Comparison of ENCODE assay signal across 9 cellular contexts in genomic region chrX:110418220-110418856, GRCh38. TPM values are rescaled to one million over a fixed set of nuclear protein-coding genes. Genes with fewer than 3 reads are reported as not detected.
DNase-seq lines count a peak whose midpoint lies in the region; ATAC-seq and TF ChIP-seq lines count a peak whose summit lies in the region.
"Had no signal": no experiment of that assay in that cellular context is flagged by ENCODE, and none has a peak within 500 bp of the region (broad histone marks: within the 10 kb centered on the region; RNA-seq: fewer than 3 reads in every experiment).

No MANE protein-coding gene starts in this region.

- no peaks in the 10 kb centered on the region for H3K36me3 ChIP-seq in effector memory CD4-positive, alpha-beta T cell (ENCODE audit: control insufficient read depth, insufficient read depth, low read length)

- TF ChIP-seq CTCF in nephron (IDR thresholded peaks at IDR 0.05; ENCODE audit: unreplicated experiment in 3 of 3), result peak; percentile 64 to 72 (median 66)

- H3K27ac ChIP-seq in effector memory CD4-positive, alpha-beta T cell (ENCODE audit: insufficient read depth, low read length, poor library complexity, severe bottlenecking), result no peak overlapping the region

- peak overlapping the region; percentile 94 to 98 (median 95) for H3K27ac Mint-ChIP-seq in nephron
- H3K27ac Mint-ChIP-seq: IgD-negative memory B cell had no signal

- H3K9me3 ChIP-seq in effector memory CD4-positive, alpha-beta T cell (ENCODE audit: control insufficient read depth, low read length), result no peaks in the 10 kb centered on the region

- DNase-seq in GM03348 (ENCODE audit: low spot score) (peak; percentile 66), NCI-H2107 (lab: John Stamatoyannopoulos, UW) (peak; percentile 45), dedifferentiated amniotic fluid mesenchymal stem cell (ENCODE audit: extremely low spot score) (peak; percentile 73), left lobe of liver (ENCODE audit: low spot score) (no peak), GDM1 (lab: John Stamatoyannopoulos, UW) (no peak)
- DNase-seq in activated CD4-positive, alpha-beta T cell treated with anti-CD3 and anti-CD28 coated beads for 48 hours, result no peak
- DNase-seq in effector memory CD4-positive, alpha-beta T cell, result no peak

- ATAC-seq in left lobe of liver, result no peak

- no peaks in the 10 kb centered on the region for H3K27me3 ChIP-seq in effector memory CD4-positive, alpha-beta T cell (replicated peaks; ENCODE audit: control insufficient read depth, insufficient read depth, low read length, poor library complexity, severe bottlenecking)

- no peak overlapping the region for H3K4me3 ChIP-seq in effector memory CD4-positive, alpha-beta T cell (ENCODE audit: insufficient read depth, low read depth, low read length, poor library complexity, severe bottlenecking)

- peak overlapping the region; percentile 45 to 71 (median 56) for H3K4me3 Mint-ChIP-seq in nephron

- peaks cover 63% of the 10 kb centered on the region for H3K4me1 Mint-ChIP-seq in nephron

- no peaks in the 10 kb centered on the region for H3K36me3 Mint-ChIP-seq in nephron (ENCODE audit: low read depth)
- H3K36me3 Mint-ChIP-seq: IgD-negative memory B cell had no signal

- H3K4me1 ChIP-seq in effector memory CD4-positive, alpha-beta T cell (ENCODE audit: control insufficient read depth, insufficient read depth, low read length, poor library complexity, severe bottlenecking), result no peaks in the 10 kb centered on the region

- no peaks in the 10 kb centered on the region for H3K9me3 Mint-ChIP-seq in nephron
- H3K9me3 Mint-ChIP-seq: IgD-negative memory B cell had no signal

- peaks cover 6% of the 10 kb centered on the region for H3K27me3 Mint-ChIP-seq in nephron (ENCODE audit: low read depth)

RNA-seq across cellular contexts. Expression of gene RTL9, which starts 59.7 kb away (rescaled TPM):
- 0.08 TPM for total RNA-seq in left lobe of liver

Comparison
In these comparisons a context has a peak if more than half of its experiments do, and no peak if none do; other contexts are left out.
1. DNase-seq: peak in GM03348 (single experiment), NCI-H2107 (single experiment) and dedifferentiated amniotic fluid mesenchymal stem cell (single experiment); none in activated CD4-positive, alpha-beta T cell treated with anti-CD3 and anti-CD28 coated beads for 48 hours (single experiment), left lobe of liver (single experiment), GDM1 (single experiment) and effector memory CD4-positive, alpha-beta T cell (0 of 3).